1 cellular context compared by ENCODE assay signal in genomic region chrX:44072631-44073030, GRCh38.
TF ChIP-seq lines count a peak whose summit lies in the region.

No MANE protein-coding gene starts in this region.

TF ChIP-seq in HCT116, 20 proteins besides CTCF, POLR2A, EP300 and RAD21 (continued from another document):
- no peak for TF ChIP-seq ZNF274 (IDR thresholded peaks at IDR 0.05; ENCODE audit: low read depth, low read length)
- TF ChIP-seq, protein P1, sequence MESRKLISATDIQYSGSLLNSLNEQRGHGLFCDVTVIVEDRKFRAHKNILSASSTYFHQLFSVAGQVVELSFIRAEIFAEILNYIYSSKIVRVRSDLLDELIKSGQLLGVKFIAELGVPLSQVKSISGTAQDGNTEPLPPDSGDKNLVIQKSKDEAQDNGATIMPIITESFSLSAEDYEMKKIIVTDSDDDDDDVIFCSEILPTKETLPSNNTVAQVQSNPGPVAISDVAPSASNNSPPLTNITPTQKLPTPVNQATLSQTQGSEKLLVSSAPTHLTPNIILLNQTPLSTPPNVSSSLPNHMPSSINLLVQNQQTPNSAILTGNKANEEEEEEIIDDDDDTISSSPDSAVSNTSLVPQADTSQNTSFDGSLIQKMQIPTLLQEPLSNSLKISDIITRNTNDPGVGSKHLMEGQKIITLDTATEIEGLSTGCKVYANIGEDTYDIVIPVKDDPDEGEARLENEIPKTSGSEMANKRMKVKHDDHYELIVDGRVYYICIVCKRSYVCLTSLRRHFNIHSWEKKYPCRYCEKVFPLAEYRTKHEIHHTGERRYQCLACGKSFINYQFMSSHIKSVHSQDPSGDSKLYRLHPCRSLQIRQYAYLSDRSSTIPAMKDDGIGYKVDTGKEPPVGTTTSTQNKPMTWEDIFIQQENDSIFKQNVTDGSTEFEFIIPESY (IDR thresholded peaks at IDR 0.05; ENCODE audit: extremely low read depth, insufficient replicate concordance, low read length), result no peak
- TF ChIP-seq, protein P2, sequence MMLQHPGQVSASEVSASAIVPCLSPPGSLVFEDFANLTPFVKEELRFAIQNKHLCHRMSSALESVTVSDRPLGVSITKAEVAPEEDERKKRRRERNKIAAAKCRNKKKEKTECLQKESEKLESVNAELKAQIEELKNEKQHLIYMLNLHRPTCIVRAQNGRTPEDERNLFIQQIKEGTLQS (IDR thresholded peaks at IDR 0.05), result no peak
- no peak for TF ChIP-seq EZH2phosphoT487 (IDR thresholded peaks at IDR 0.05; ENCODE audit: borderline replicate concordance)
- TF ChIP-seq SP1 (IDR thresholded peaks at IDR 0.05; ENCODE audit: low read depth), result no peak
- no peak for TF ChIP-seq CBX3 (IDR thresholded peaks at IDR 0.05; ENCODE audit: low read depth)
- no peak for TF ChIP-seq YY1 (IDR thresholded peaks at IDR 0.05; ENCODE audit: extremely low read depth, insufficient replicate concordance, low read depth, low read length)
- no peak for TF ChIP-seq SIN3A (IDR thresholded peaks at IDR 0.05; ENCODE audit: low read depth)
- no peak for TF ChIP-seq TCF7L2 (IDR thresholded peaks at IDR 0.05; ENCODE audit: borderline replicate concordance, extremely low read depth, insufficient read depth, insufficient read length)
- TF ChIP-seq REST (IDR thresholded peaks at IDR 0.05; ENCODE audit: low read depth), result no peak
- no peak for TF ChIP-seq FOSL1 (IDR thresholded peaks at IDR 0.05; ENCODE audit: low read depth)
- no peak for TF ChIP-seq EZH2 (IDR thresholded peaks at IDR 0.05)
